In the genomic region with DNA sequence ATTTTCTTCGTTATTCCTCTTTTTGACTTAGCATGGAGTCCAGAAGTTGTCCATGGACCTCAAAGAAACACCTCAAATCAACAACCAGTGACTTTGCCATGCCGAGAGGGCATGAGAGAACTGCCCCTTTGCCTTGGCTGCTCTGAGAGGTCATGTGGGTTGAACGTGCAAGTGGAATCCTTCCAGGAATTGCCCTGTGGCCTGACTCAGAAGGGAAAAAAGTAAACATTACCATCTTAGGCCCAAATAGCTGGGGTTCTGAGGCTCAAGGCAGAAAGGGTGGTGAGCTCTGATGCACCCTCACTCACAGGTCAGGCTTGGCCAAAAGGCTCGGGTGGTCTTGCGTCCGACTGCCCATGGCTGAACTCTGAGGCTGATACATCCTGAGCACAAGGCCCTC, we compare ENCODE assay signal across 28 cellular contexts. TPM values are rescaled to one million over a fixed set of nuclear protein-coding genes. Genes with fewer than 3 reads are reported as not detected.
"Had no signal": no experiment of that assay in that cellular context is flagged by ENCODE, and none has a peak within 500 bp of the region (broad histone marks: within the 10 kb centered on the region; RNA-seq: fewer than 3 reads in every experiment).

No MANE protein-coding gene starts in this region.

- ATAC-seq: foreskin keratinocyte, heart right ventricle, left lung, lower lobe of right lung, mucosa of descending colon had no signal

- H3K27me3 ChIP-seq: dorsolateral prefrontal cortex, heart right ventricle, left lung, uterus had no signal

- H3K9me3 ChIP-seq: heart right ventricle, left lung, lower lobe of right lung, mucosa of descending colon, neutrophil, uterus had no signal

- H3K36me3 ChIP-seq: brain microvascular endothelial cell, heart right ventricle, left lung, lower lobe of right lung, neutrophil, uterus had no signal

- H3K4me1 ChIP-seq: foreskin keratinocyte, left lung, lower lobe of right lung had no signal

- H3K4me3 ChIP-seq: coronary artery, dorsolateral prefrontal cortex, heart right ventricle, left lung, lower lobe of right lung, mucosa of descending colon, smooth muscle cell, uterus had no signal

- H3K27ac ChIP-seq: brain microvascular endothelial cell, foreskin keratinocyte, heart right ventricle, left lung, lower lobe of right lung, neutrophil, uterus, VCaP had no signal

- DNase-seq: activated CD4-positive, alpha-beta T cell treated with anti-CD3 and anti-CD28 coated beads for 4 hours; activated CD4-positive, alpha-beta T cell treated with anti-CD3 and anti-CD28 coated beads, Interleukin-2, amount 50 U/mL, for 4 hours; activated effector memory CD4-positive, alpha-beta T cell treated with anti-CD3 and anti-CD28 coated beads, Interleukin-2, amount 50 U/mL, for 16 hours; activated naive CD4-positive, alpha-beta T cell treated with anti-CD3 and anti-CD28 coated beads, Interleukin-2, amount 10 ng/mL, durations not matched to agents 7 days and 5 days; activated naive CD8-positive, alpha-beta T cell treated with anti-CD3 and anti-CD28 coated beads, Interleukin-2, amount 10 ng/mL, durations not matched to agents 7 days and 5 days; brain microvascular endothelial cell; dorsolateral prefrontal cortex; effector memory CD4-positive, alpha-beta T cell; foreskin keratinocyte; heart right ventricle; left lung; lower lobe of right lung; mesendoderm; mucosa of descending colon; naive B cell; nephron progenitor cell; retina; stimulated activated CD4-positive, alpha-beta T cell treated with anti-CD3 and anti-CD28 coated beads, Interleukin-15, amount 100 ng/mL, for 24 hours; stimulated activated CD4-positive, alpha-beta T cell treated with anti-CD3 and anti-CD28 coated beads, Interleukin-2, amount 100 ng/mL, for 24 hours; stimulated activated naive CD4-positive, alpha-beta T cell; T-helper 1 cell; trophoblast cell; uterus had no signal

RNA-seq across cellular contexts. Expression of gene STUM, which starts 15.1 kb away (rescaled TPM):
- total RNA-seq: activated naive CD8-positive, alpha-beta T cell treated with anti-CD3 and anti-CD28 coated beads, Interleukin-2, amount 10 ng/mL, durations not matched to agents 7 days and 5 days; astrocyte; foreskin keratinocyte had no signal
